18 cellular contexts compared by ENCODE assay signal in genomic region chr12:43309845-43310405, GRCh38.
A peak's percentile ranks its signal among the peaks of the same experiment; 100 is the strongest.
DNase-seq lines count a peak whose midpoint lies in the region; ATAC-seq, FAIRE-seq and TF ChIP-seq lines count a peak whose summit lies in the region.
"Had no signal": no experiment of that assay in that cellular context is flagged by ENCODE, and none has a peak within 500 bp of the region (broad histone marks: within the 10 kb centered on the region; RNA-seq: fewer than 3 reads in every experiment).

No MANE protein-coding gene starts in this region.

- no peaks in the 10 kb centered on the region for H3K9me3 ChIP-seq in astrocyte (ENCODE audit: insufficient read depth, low read depth, low read length)
- H3K9me3 ChIP-seq: BE2C had no signal

- no peaks in the 10 kb centered on the region for H3K36me3 Mint-ChIP-seq in astrocyte (ENCODE audit: low read depth, unreplicated experiment)

- peak overlapping the region; percentile 60 for H3K9ac ChIP-seq in astrocyte (ENCODE audit: low read length)

- peaks cover 25% of the 10 kb centered on the region for H3K4me1 ChIP-seq in astrocyte (ENCODE audit: insufficient read depth, low read length)
- H3K4me1 ChIP-seq: BE2C had no signal

- FAIRE-seq in HTR-8/SVneo (lab: Jason Lieb, UNC), result peak; percentile 67
- peak; percentile 93 for FAIRE-seq in astrocyte (lab: Jason Lieb, UNC)

- in situ Hi-C loops in GM13976 (cut with MboI; ENCODE audit: low sequenced_read_pairs, unreplicated experiment), result no loop called here

- peak; percentile 16 for DNase-seq in AG20443 (ENCODE audit: low spot score)
- peak; percentile 33 for DNase-seq in HTR-8/SVneo (ENCODE audit: insufficient read length, low spot score)
- peak; percentile 95 for DNase-seq in astrocyte (ENCODE audit: low read depth)
- peak; percentile 99 for DNase-seq in iris pigment epithelial cell (ENCODE audit: low read depth)
- DNase-seq in GM13976 (ENCODE audit: low spot score), result no peak
- no peak for DNase-seq in NCI-H2029 (lab: John Stamatoyannopoulos, UW)
- DNase-seq: activated CD4-positive, alpha-beta T cell treated with anti-CD3 and anti-CD28 coated beads for 4 hours; activated CD8-positive, alpha-beta memory T cell treated with anti-CD3 and anti-CD28 coated beads, Interleukin-2, amount 50 U/mL, for 48 hours; activated naive CD4-positive, alpha-beta T cell treated with Interleukin-2 at 50 U/mL for 16 hours; BE2C; central memory CD4-positive, alpha-beta T cell; NCI-H1417 treated with DMSO at 0.1 percent for 48 hours; NCI-H345; SIG-M5 had no signal

- H3K27me3 Mint-ChIP-seq in astrocyte (ENCODE audit: low read depth, unreplicated experiment), result no peaks in the 10 kb centered on the region

- peaks cover 6% of the 10 kb centered on the region for H3K4me1 Mint-ChIP-seq in astrocyte (ENCODE audit: low read depth, unreplicated experiment)

- TF ChIP-seq CTCF in astrocyte (IDR thresholded peaks at IDR 0.05; ENCODE audit: insufficient read depth, low read depth, low read length), result no peak
- no peak for TF ChIP-seq CTCF in GM13976 (IDR thresholded peaks at IDR 0.05; ENCODE audit: borderline replicate concordance, control extremely low read depth, extremely low read depth, insufficient read depth, missing control alignments)

- no peaks in the 10 kb centered on the region for H3K36me3 ChIP-seq in astrocyte (ENCODE audit: insufficient read depth, low read length)
- H3K36me3 ChIP-seq: BE2C had no signal

- H3K79me2 ChIP-seq in astrocyte (ENCODE audit: insufficient read depth, low read length), result no peaks in the 10 kb centered on the region

- no peak overlapping the region for H3K27ac Mint-ChIP-seq in astrocyte (ENCODE audit: unreplicated experiment)
- H3K27ac Mint-ChIP-seq: T-helper 2 cell treated with Interferon-gamma antibody and Interleukin-4, amounts not matched to agents 5 μg/mL and 100 μg/mL, for 36 hours had no signal

- no peaks in the 10 kb centered on the region for H4K20me1 ChIP-seq in astrocyte (ENCODE audit: insufficient read depth, low read length)

- peak overlapping the region; percentile 93 for H3K27ac ChIP-seq in astrocyte (ENCODE audit: low read depth, low read length)

- ATAC-seq in GM21526 (IDR thresholded peaks at IDR 0.05; ENCODE audit: low FRiP score, unreplicated experiment) (no peak), HG03139 (IDR thresholded peaks at IDR 0.05; ENCODE audit: unreplicated experiment) (no peak)

- H2AFZ ChIP-seq in astrocyte (ENCODE audit: low read depth, low read length), result no peak overlapping the region

- H3K4me3 ChIP-seq in astrocyte (ENCODE audit: insufficient read depth, low read depth, low read length), result no peak overlapping the region

- no peaks in the 10 kb centered on the region for H3K27me3 ChIP-seq in astrocyte (ENCODE audit: insufficient read depth, low read length)
- H3K27me3 ChIP-seq: BE2C had no signal

- no peak overlapping the region for H3K4me3 Mint-ChIP-seq in astrocyte (ENCODE audit: unreplicated experiment)
- H3K4me3 Mint-ChIP-seq: nephron; T-helper 2 cell treated with Interferon-gamma antibody and Interleukin-4, amounts not matched to agents 5 μg/mL and 100 μg/mL, for 36 hours had no signal

- no peaks in the 10 kb centered on the region for H3K9me3 Mint-ChIP-seq in astrocyte (ENCODE audit: unreplicated experiment)

- peak overlapping the region; percentile 15 for H3K4me2 ChIP-seq in astrocyte (ENCODE audit: low read length)

Comparison
In these comparisons a context has a peak if more than half of its experiments do, and no peak if none do; other contexts are left out.
1. DNase-seq: peak in AG20443 (single experiment), HTR-8/SVneo (single experiment), astrocyte (single experiment) and iris pigment epithelial cell (single experiment); none in GM13976 (single experiment) and NCI-H2029 (single experiment).